16 cellular contexts compared by ENCODE assay signal in genomic region chr12:75704664-75705063, GRCh38.
DNase-seq lines count a peak whose midpoint lies in the region; ATAC-seq, FAIRE-seq and TF ChIP-seq lines count a peak whose summit lies in the region.
"Had no signal": no experiment of that assay in that cellular context is flagged by ENCODE, and none has a peak within 500 bp of the region (broad histone marks: within the 10 kb centered on the region; RNA-seq: fewer than 3 reads in every experiment).

No MANE protein-coding gene starts in this region.

- H3K27me3 ChIP-seq in heart left ventricle = no peaks in the 10 kb centered on the region
- no peaks in the 10 kb centered on the region for H3K27me3 ChIP-seq in Panc1 (ENCODE audit: control insufficient read depth, insufficient read depth, low read length)
- H3K27me3 ChIP-seq in H1 (replicated peaks in 1 of 4; ENCODE audit: control insufficient read depth in 3 of 4, extremely low read depth in 1 of 4, insufficient read depth in 3 of 4, low read length in 3 of 4) = no peaks in the 10 kb centered on the region
- no peaks in the 10 kb centered on the region for H3K27me3 ChIP-seq in smooth muscle cell (ENCODE audit: low read depth)
- H3K27me3 ChIP-seq: breast epithelium, foreskin keratinocyte, tibial nerve had no signal

- no peak overlapping the region for H2BK12ac ChIP-seq in H1 (ENCODE audit: low read depth, low read length)

- no peak overlapping the region for H4K8ac ChIP-seq in H1 (ENCODE audit: extremely low read depth, insufficient read depth, low read length)

- in situ Hi-C loops in Panc1 (cut with HindIII; ENCODE audit: low pct_unique_long_range_greater_than_20kb, low sequenced_read_pairs) = no loop called here

- no peaks in the 10 kb centered on the region for H3K79me1 ChIP-seq in H1 (ENCODE audit: low read depth, low read length)

- no peak overlapping the region for H3K23ac ChIP-seq in H1 (ENCODE audit: insufficient read length)

- no peak overlapping the region for H3K4me3 Mint-ChIP-seq in activated CD4-positive, alpha-beta T cell treated with anti-CD3 and anti-CD28 coated beads for 36 hours
- H3K4me3 Mint-ChIP-seq: effector memory CD8-positive, alpha-beta T cell had no signal

- FAIRE-seq in H1 (lab: Jason Lieb, UNC) = no peak

- no peaks in the 10 kb centered on the region for H3K79me2 ChIP-seq in H1 (ENCODE audit: control insufficient read depth in 1 of 2, insufficient read depth in 2 of 2, low read length in 2 of 2)
- H3K79me2 ChIP-seq in smooth muscle cell (ENCODE audit: low read depth) = no peaks in the 10 kb centered on the region

- no peak overlapping the region for H2BK5ac ChIP-seq in H1 (ENCODE audit: low read depth, low read length)

- TF ChIP-seq EP300 in H1 (IDR thresholded peaks at IDR 0.05; ENCODE audit: borderline replicate concordance in 1 of 2, low read depth in 2 of 2, low read length in 2 of 2) = no peak

- WGBS in heart left ventricle, 4 donors = 55 to 64% (median 59%) methylated on average over 6 of the region's 6 CpGs
- 74% methylated on average over 6 of the region's 6 CpGs; no CpG with 5 or more reads in 1 of the 2 experiments for WGBS in H1 (ENCODE audit: extremely low coverage in 1 of 2, insufficient coverage in 1 of 2, insufficient read length in 1 of 2, insufficient replicate concordance in 2 of 2, low coverage in 1 of 2, low lambda C conversion rate in 2 of 2, missing lambda C conversion rate in 1 of 2), 2 experiments
- 77% methylated on average over 6 of the region's 6 CpGs for WGBS in smooth muscle cell (ENCODE audit: low lambda C conversion rate)

- H3K9me3 ChIP-seq in heart left ventricle = no peaks in the 10 kb centered on the region
- peaks cover 31% of the 10 kb centered on the region for H3K9me3 ChIP-seq in Panc1 (ENCODE audit: control insufficient read depth, insufficient read depth, low read depth, low read length)
- H3K9me3 ChIP-seq in H1 (ENCODE audit: insufficient read depth in 2 of 2, low read depth in 1 of 2, low read length in 1 of 2) = no peaks in the 10 kb centered on the region
- no peaks in the 10 kb centered on the region for H3K9me3 ChIP-seq in smooth muscle cell (replicated peaks; ENCODE audit: low read depth)
- H3K9me3 ChIP-seq in mucosa of descending colon = no peaks in the 10 kb centered on the region
- H3K9me3 ChIP-seq: breast epithelium, tibial nerve had no signal

- no peaks in the 10 kb centered on the region for H3K23me2 ChIP-seq in H1 (ENCODE audit: low read depth, low read length)

- TF ChIP-seq CTCF in heart left ventricle (IDR thresholded peaks at IDR 0.05) (no peak), Panc1 (IDR thresholded peaks at IDR 0.05) (no peak), H1 (IDR thresholded peaks at IDR 0.05; ENCODE audit: control extremely low read depth in 1 of 3, insufficient read depth in 1 of 3, low read depth in 1 of 3, low read length in 3 of 3) (no peak), smooth muscle cell (IDR thresholded peaks at IDR 0.05; ENCODE audit: borderline replicate concordance, insufficient read depth, poor library complexity, severe bottlenecking) (no peak), mucosa of descending colon (IDR thresholded peaks at IDR 0.05) (no peak)

- TF ChIP-seq RAD21 in H1 (IDR thresholded peaks at IDR 0.05 in 1 of 2, conservative IDR thresholded peaks at IDR 0.05 in 1 of 2; ENCODE audit: low read depth in 2 of 2, low read length in 2 of 2) = no peak

- TF ChIP-seq POLR2A in heart left ventricle (IDR thresholded peaks at IDR 0.05) = no peak
- TF ChIP-seq POLR2A in H1 (IDR thresholded peaks at IDR 0.05; ENCODE audit: control extremely low read depth in 1 of 2, low read depth in 2 of 2, low read length in 2 of 2) = no peak

- no peak overlapping the region for H4K5ac ChIP-seq in H1 (ENCODE audit: insufficient read length, low read depth, low read length)

- no peaks in the 10 kb centered on the region for H3K36me3 ChIP-seq in heart left ventricle
- no peaks in the 10 kb centered on the region for H3K36me3 ChIP-seq in Panc1 (ENCODE audit: control insufficient read depth, insufficient read depth, low read length)
- no peaks in the 10 kb centered on the region for H3K36me3 ChIP-seq in H1 (ENCODE audit: control insufficient read depth in 2 of 4, insufficient read depth in 4 of 4, low read length in 3 of 4)
- no peaks in the 10 kb centered on the region for H3K36me3 ChIP-seq in smooth muscle cell (ENCODE audit: low read depth)
- no peaks in the 10 kb centered on the region for H3K36me3 ChIP-seq in mucosa of descending colon (ENCODE audit: low read depth)
- H3K36me3 ChIP-seq: breast epithelium, tibial nerve had no signal

- intact Hi-C loops in heart left ventricle (cut with DNase I) (loop anchor here in 6 of 10 donors (5.0 to 10.0 kb wide), 3 partner anchors 47 to 328 kb away; partner anchors contain the start of gene PHLDA1 (in 5 of the 6)), cardiac septum (cut with DNase I) (loop anchor here (5.0 kb wide), 2 partner anchors 152 to 328 kb away; partner anchors contain the start of gene PHLDA1), Panc1 (cut with micrococcal nuclease; ENCODE audit: unreplicated experiment) (loop anchor here (5.0 to 10.0 kb wide), 2 partner anchors 80 to 273 kb away; no protein-coding TSS in a partner anchor), mucosa of descending colon (cut with DNase I, micrococcal nuclease) (no loop called here)
- intact Hi-C loops in activated CD4-positive, alpha-beta T cell treated with anti-CD3 and anti-CD28 coated beads for 36 hours (cut with DNase I, micrococcal nuclease) = no loop called here

- H3K4ac ChIP-seq in H1 (replicated peaks; ENCODE audit: insufficient read length, low read depth, low read length) = no peak overlapping the region

- H2AK5ac ChIP-seq in H1 (ENCODE audit: low read depth, low read length) = no peak overlapping the region

- H3K4me1 Mint-ChIP-seq in activated CD4-positive, alpha-beta T cell treated with anti-CD3 and anti-CD28 coated beads for 36 hours = peaks cover 7% of the 10 kb centered on the region

- DNase-seq in heart left ventricle (peak in 1 of 5 donors; percentile 29), cardiac septum (ENCODE audit: low spot score) (no peak), Panc1 (ENCODE audit: low read depth, low spot score) (no peak), H1 (ENCODE audit: low read depth in 1 of 2, low spot score in 2 of 2) (no peak), smooth muscle cell (lab: John Stamatoyannopoulos, UW; ENCODE audit: unreplicated experiment) (no peak), mucosa of descending colon (no peak)
- no peak for DNase-seq in activated CD4-positive, alpha-beta T cell treated with anti-CD3 and anti-CD28 coated beads for 36 hours
- DNase-seq: activated gamma-delta T cell; effector memory CD8-positive, alpha-beta T cell; foreskin keratinocyte; mammary epithelial cell; NCI-H2227 treated with DMSO at 0.1 percent for 48 hours had no signal

- no peak overlapping the region for H2BK15ac ChIP-seq in H1 (ENCODE audit: low read length)

- H3K27ac ChIP-seq in heart left ventricle (peak overlapping the region in 8 of 12 donors; percentile 13 to 86 (median 76)), Panc1 (ENCODE audit: low read length) (peak overlapping the region; percentile 100), H1 (ENCODE audit: low read depth, low read length) (no peak overlapping the region), smooth muscle cell (ENCODE audit: low read depth) (peak overlapping the region; percentile 87)
- H3K27ac ChIP-seq: foreskin keratinocyte, tibial nerve, VCaP had no signal

- no peak overlapping the region for H3K56ac ChIP-seq in H1 (replicated peaks; ENCODE audit: insufficient read length, low read depth, low read length)

- H2BK120ac ChIP-seq in H1 (replicated peaks; ENCODE audit: low read depth, low read length) = no peak overlapping the region

- POLR2A ChIA-PET in Panc1 (lab: Charles Lee) (no interaction called here), H1 (lab: Charles Lee; ENCODE audit: partially characterized antibody) (no interaction called here)
- POLR2A ChIA-PET in activated CD4-positive, alpha-beta T cell treated with anti-CD3 and anti-CD28 coated beads for 36 hours (lab: Charles Lee) = no interaction called here

- H3F3A ChIP-seq in smooth muscle cell (ENCODE audit: low read depth) = peaks cover 12% of the 10 kb centered on the region

- H4K91ac ChIP-seq in H1 (replicated peaks; ENCODE audit: insufficient read length, low read length) = peak overlapping the region; percentile 22

- H4K20me1 ChIP-seq in H1 (replicated peaks in 1 of 2; ENCODE audit: control insufficient read depth in 1 of 2, insufficient read depth in 2 of 2, low read length in 2 of 2) (no peaks in the 10 kb centered on the region), smooth muscle cell (ENCODE audit: low read depth) (no peaks in the 10 kb centered on the region)

- no peaks in the 10 kb centered on the region for H3K36me3 Mint-ChIP-seq in activated CD4-positive, alpha-beta T cell treated with anti-CD3 and anti-CD28 coated beads for 36 hours (ENCODE audit: low read depth)

- CTCF ChIA-PET in Panc1 (lab: Charles Lee) (no interaction called here), H1 (lab: Charles Lee; ENCODE audit: partially characterized antibody) (no interaction called here)
- CTCF ChIA-PET in activated CD4-positive, alpha-beta T cell treated with anti-CD3 and anti-CD28 coated beads for 36 hours (lab: Charles Lee) = interaction anchor here (0.6 kb wide), 1 partner anchor 45 kb away, joined by 3 read pairs; no protein-coding TSS in a partner anchor

- peaks cover 0 to 55% (median 42%) of the 10 kb centered on the region in 12 donors for H3K4me1 ChIP-seq in heart left ventricle
- H3K4me1 ChIP-seq in Panc1 (ENCODE audit: control insufficient read depth, insufficient read depth, low read length) = peaks cover 41% of the 10 kb centered on the region
- peaks cover 0 to 4% (median 3%) of the 10 kb centered on the region in 4 experiments; a peak in 3 of 7 replicates for H3K4me1 ChIP-seq in H1 (replicated peaks in 1 of 4; ENCODE audit: control insufficient read depth in 3 of 4, insufficient read depth in 4 of 4, low read length in 3 of 4)
- peaks cover 17% of the 10 kb centered on the region for H3K4me1 ChIP-seq in smooth muscle cell (ENCODE audit: low read depth)
- H3K4me1 ChIP-seq in mucosa of descending colon (ENCODE audit: low read depth) = no peaks in the 10 kb centered on the region
- H3K4me1 ChIP-seq: breast epithelium had no signal

- H3K4me3 ChIP-seq in heart left ventricle = no peak overlapping the region
- no peak overlapping the region for H3K4me3 ChIP-seq in Panc1 (ENCODE audit: low read depth in 2 of 2, low read length in 2 of 2)
- H3K4me3 ChIP-seq in H1 (ENCODE audit: extremely low read depth in 1 of 4, insufficient read depth in 2 of 4, low read depth in 3 of 4, low read length in 4 of 4) = no peak overlapping the region
- H3K4me3 ChIP-seq in smooth muscle cell = no peak overlapping the region
- no peak overlapping the region for H3K4me3 ChIP-seq in mucosa of descending colon
- H3K4me3 ChIP-seq: breast epithelium, tibial nerve had no signal

- H3K14ac ChIP-seq in H1 (ENCODE audit: insufficient read length) = no peak overlapping the region

- H3K4me2 ChIP-seq in H1 (ENCODE audit: insufficient read depth in 1 of 2, low read depth in 2 of 2, low read length in 2 of 2) (no peak overlapping the region), smooth muscle cell (peak overlapping the region; percentile 80)

- H2BK20ac ChIP-seq in H1 (ENCODE audit: low read length) = no peak overlapping the region; the same call in 1 of the 2 replicates

- no peak overlapping the region for H3K27ac Mint-ChIP-seq in activated CD4-positive, alpha-beta T cell treated with anti-CD3 and anti-CD28 coated beads for 36 hours
- H3K27ac Mint-ChIP-seq: effector memory CD8-positive, alpha-beta T cell had no signal

- no peaks in the 10 kb centered on the region for H3K9me3 Mint-ChIP-seq in activated CD4-positive, alpha-beta T cell treated with anti-CD3 and anti-CD28 coated beads for 36 hours (ENCODE audit: low read depth)
- H3K9me3 Mint-ChIP-seq: effector memory CD8-positive, alpha-beta T cell had no signal

- H3K27me3 Mint-ChIP-seq in activated CD4-positive, alpha-beta T cell treated with anti-CD3 and anti-CD28 coated beads for 36 hours = peaks cover 4% of the 10 kb centered on the region
- H3K27me3 Mint-ChIP-seq: effector memory CD8-positive, alpha-beta T cell had no signal

- H2AFZ ChIP-seq in H1 (ENCODE audit: low read length) = no peak overlapping the region
- H2AFZ ChIP-seq in smooth muscle cell (ENCODE audit: low read depth) = peak overlapping the region; percentile 62

- no peak overlapping the region for H3K18ac ChIP-seq in H1 (ENCODE audit: extremely low read depth, low read length)

- ATAC-seq in heart left ventricle (peak in 2 of 4 donors; percentile 41 to 72), Panc1 (no peak), mucosa of descending colon (no peak), GM18909 (IDR thresholded peaks at IDR 0.05; ENCODE audit: poor library complexity, unreplicated experiment) (no peak)
- ATAC-seq in activated CD4-positive, alpha-beta T cell treated with anti-CD3 and anti-CD28 coated beads for 36 hours = no peak
- ATAC-seq: effector memory CD8-positive, alpha-beta T cell; foreskin keratinocyte had no signal

- no peak overlapping the region for H3K9ac ChIP-seq in H1 (replicated peaks in 1 of 4; ENCODE audit: extremely low read depth in 1 of 4, low read depth in 3 of 4, low read length in 3 of 4)
- H3K9ac ChIP-seq in smooth muscle cell (ENCODE audit: low read depth) = no peak overlapping the region

- BruUV-seq in Panc1 (replicated peaks; lab: Mats Ljungman, UMichigan) = no TSS peak

Comparison
In these comparisons a context has a peak if more than half of its experiments do, and no peak if none do; other contexts are left out.
1. intact Hi-C loops: an anchor here in heart left ventricle (5.0 to 10.0 kb wide), cardiac septum (5.0 kb wide) and Panc1 (5.0 to 10.0 kb wide); none called in mucosa of descending colon and activated CD4-positive, alpha-beta T cell treated with anti-CD3 and anti-CD28 coated beads for 36 hours.